Comparison of ENCODE assay signal across 8 cellular contexts in genomic region chr16:75648265-75649076, GRCh38. TPM values are rescaled to one million over a fixed set of nuclear protein-coding genes. Genes with fewer than 3 reads are reported as not detected.
DNase-seq lines count a peak whose midpoint lies in the region; ATAC-seq lines count a peak whose summit lies in the region.

No MANE protein-coding gene starts in this region.

- in situ Hi-C loops in ACHN (cut with HindIII; ENCODE audit: low pct_ligation_motif_present, low pct_unique_long_range_greater_than_20kb, low sequenced_read_pairs) = no loop called here

- DNase-seq in ACHN (peak; percentile 88), NCI-H345 (lab: John Stamatoyannopoulos, UW) (peak; percentile 74), cerebellum (ENCODE audit: low spot score) (peak; percentile 81), kidney tubule cell (ENCODE audit: low spot score) (peak; percentile 69)
- DNase-seq in activated CD4-positive, alpha-beta T cell treated with anti-CD3 and anti-CD28 coated beads for 1 hour = peak; percentile 74
- peak; percentile 48 to 79 for DNase-seq in stimulated activated CD4-positive, alpha-beta T cell treated with anti-CD3 and anti-CD28 coated beads, Interleukin-1b, Interleukin-23, amount 100 ng/mL, for 1 hour (ENCODE audit: low read depth in 2 of 2)

- ATAC-seq in GM18868 (IDR thresholded peaks at IDR 0.05; ENCODE audit: unreplicated experiment) = peak; percentile 30
- peak; percentile 30 for ATAC-seq in HG03097 (IDR thresholded peaks at IDR 0.05; ENCODE audit: low FRiP score, unreplicated experiment)

RNA-seq across cellular contexts. Expression of gene TERF2IP, which starts 0.9 kb away (rescaled TPM):
- 83.8 TPM for total RNA-seq in cerebellum

RNA-seq across cellular contexts. Expression of gene KARS1, which starts 1.0 kb away (rescaled TPM):
- total RNA-seq in cerebellum = 67.9 TPM

RNA-seq across cellular contexts. Expression of gene ADAT1, which starts 25.4 kb away (rescaled TPM):
- total RNA-seq in cerebellum = 67.4 TPM

RNA-seq across cellular contexts. Expression of gene CPHXL2, which starts 28.3 kb away (rescaled TPM):
- not detected for total RNA-seq in cerebellum

RNA-seq across cellular contexts. Expression of gene DUXB, which starts 52.8 kb away (rescaled TPM):
- not detected for total RNA-seq in cerebellum

Comparison
In these comparisons a context has a peak if more than half of its experiments do, and no peak if none do; other contexts are left out.
1. Peak in every context shown above with its lines: DNase-seq and ATAC-seq.